Comparison of ENCODE assay signal across 18 cellular contexts in the genomic region with DNA sequence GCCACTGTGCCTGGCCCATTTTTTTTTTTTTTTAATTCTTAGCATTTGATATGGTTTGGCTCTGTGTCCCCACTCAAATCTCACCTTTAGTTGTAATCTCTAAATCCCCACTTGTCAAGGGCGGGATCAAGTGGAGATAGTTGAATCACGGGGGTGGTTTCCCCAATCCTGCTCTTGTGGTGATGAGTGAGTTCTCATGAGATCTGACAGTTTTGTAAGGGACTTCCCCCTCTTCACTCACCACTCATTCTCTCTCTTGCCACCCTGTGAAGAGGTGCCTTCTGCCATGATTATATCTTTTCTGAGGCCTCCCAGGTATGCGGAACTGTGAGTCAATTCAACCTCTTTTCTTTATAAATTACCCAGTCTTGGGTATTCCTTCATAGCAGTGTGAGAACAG. TPM values are rescaled to one million over a fixed set of nuclear protein-coding genes. Genes with fewer than 3 reads are reported as not detected.
A peak's percentile ranks its signal among the peaks of the same experiment; 100 is the strongest.
DNase-seq lines count a peak whose midpoint lies in the region; ATAC-seq, FAIRE-seq and TF ChIP-seq lines count a peak whose summit lies in the region.
"Had no signal": no experiment of that assay in that cellular context is flagged by ENCODE, and none has a peak within 500 bp of the region (broad histone marks: within the 10 kb centered on the region; RNA-seq: fewer than 3 reads in every experiment).

No MANE protein-coding gene starts in this region.

- H3K9me3 ChIP-seq in pancreas (no peaks in the 10 kb centered on the region), gastroesophageal sphincter (peaks cover 0 to 9% (median 0%) of the 10 kb centered on the region in 3 donors)
- H3K9me3 ChIP-seq: SJCRH30 had no signal

- no peak for TF ChIP-seq POLR2A in gastroesophageal sphincter (IDR thresholded peaks at IDR 0.05)

- TF ChIP-seq EP300 in gastroesophageal sphincter (IDR thresholded peaks at IDR 0.05) = no peak

- intact Hi-C loops in pancreas (cut with DNase I) = no loop called here

- no peaks in the 10 kb centered on the region for H3K4me1 ChIP-seq in pancreas
- no peaks in the 10 kb centered on the region for H3K4me1 ChIP-seq in gastroesophageal sphincter
- H3K4me1 ChIP-seq: SJCRH30, transverse colon had no signal

- peaks cover 18% of the 10 kb centered on the region for H3K9me3 Mint-ChIP-seq in activated T-cell treated with anti-CD3 and anti-CD28 coated beads, Interleukin-2, amount 50 U/mL, for 4 hours
- H3K9me3 Mint-ChIP-seq in stimulated activated memory B cell treated with anti-CD40 and anti-IgM and Interleukin-4, amounts not matched to agents 10 μg/mL and 1 μg/mL and 100 μg/mL, for 72 hours = peaks cover 17% of the 10 kb centered on the region

- H3K27me3 Mint-ChIP-seq in activated T-cell treated with anti-CD3 and anti-CD28 coated beads, Interleukin-2, amount 50 U/mL, for 4 hours (ENCODE audit: low read depth) = no peaks in the 10 kb centered on the region
- H3K27me3 Mint-ChIP-seq in stimulated activated memory B cell treated with anti-CD40 and anti-IgM and Interleukin-4, amounts not matched to agents 10 μg/mL and 1 μg/mL and 100 μg/mL, for 72 hours = no peaks in the 10 kb centered on the region
- H3K27me3 Mint-ChIP-seq: activated naive CD8-positive, alpha-beta T cell treated with anti-CD3 and anti-CD28 coated beads, Interleukin-2, amount 10 ng/mL, durations not matched to agents 7 days and 5 days had no signal

- DNase-seq in activated T-cell treated with anti-CD3 and anti-CD28 coated beads for 48 hours (ENCODE audit: low read depth) (peak; percentile 40), pancreas (no peak), CD1c-positive myeloid dendritic cell (ENCODE audit: extremely low spot score) (no peak)
- no peak for DNase-seq in activated T-cell treated with anti-CD3 and anti-CD28 coated beads, Interleukin-2, amount 50 U/mL, for 1 hour
- peak; percentile 20 for DNase-seq in activated T-cell treated with anti-CD3 and anti-CD28 coated beads, Interleukin-2, amount 50 U/mL, for 4 hours
- peak; percentile 22 for DNase-seq in stimulated activated CD4-positive, alpha-beta T cell treated with anti-CD3 and anti-CD28 coated beads, Interleukin-12 subunit alpha, Interleukin-12 subunit beta, amount 100 ng/mL, for 4 hours
- DNase-seq: activated naive CD8-positive, alpha-beta T cell treated with anti-CD3 and anti-CD28 coated beads, Interleukin-2, amount 10 ng/mL, durations not matched to agents 7 days and 5 days; HFFc6; hippocampal formation; NCI-H2171; psoas muscle; SJCRH30; transverse colon had no signal

- H3K36me3 ChIP-seq in pancreas = no peaks in the 10 kb centered on the region
- no peaks in the 10 kb centered on the region for H3K36me3 ChIP-seq in gastroesophageal sphincter
- H3K36me3 ChIP-seq: SJCRH30, transverse colon had no signal

- no peak for TF ChIP-seq CTCF in pancreas (IDR thresholded peaks at IDR 0.05)
- no peak for TF ChIP-seq CTCF in gastroesophageal sphincter (IDR thresholded peaks at IDR 0.05)

- WGBS in pancreas, 2 donors = 75 to 92% methylated on average over 3 of the region's 3 CpGs
- WGBS in gastroesophageal sphincter (ENCODE audit: low coverage in 1 of 2), 2 donors = 93 to 100% methylated on average over 1 to 3 of the region's 3 CpGs

- H3K27ac ChIP-seq in pancreas = no peak overlapping the region
- H3K27ac ChIP-seq in gastroesophageal sphincter = no peak overlapping the region
- H3K27ac ChIP-seq: epithelial cell of prostate, psoas muscle, SJCRH30, transverse colon had no signal

- H3K27ac Mint-ChIP-seq in stimulated activated memory B cell treated with anti-CD40 and anti-IgM and Interleukin-4, amounts not matched to agents 10 μg/mL and 1 μg/mL and 100 μg/mL, for 72 hours = no peak overlapping the region
- H3K27ac Mint-ChIP-seq: activated naive CD8-positive, alpha-beta T cell treated with anti-CD3 and anti-CD28 coated beads, Interleukin-2, amount 10 ng/mL, durations not matched to agents 7 days and 5 days; HFFc6 had no signal

- peaks cover 18% of the 10 kb centered on the region for H3K36me3 Mint-ChIP-seq in activated T-cell treated with anti-CD3 and anti-CD28 coated beads, Interleukin-2, amount 50 U/mL, for 4 hours (ENCODE audit: insufficient read depth)
- H3K36me3 Mint-ChIP-seq in stimulated activated memory B cell treated with anti-CD40 and anti-IgM and Interleukin-4, amounts not matched to agents 10 μg/mL and 1 μg/mL and 100 μg/mL, for 72 hours = peaks cover 58% of the 10 kb centered on the region

- H3K4me3 Mint-ChIP-seq in activated T-cell treated with anti-CD3 and anti-CD28 coated beads, Interleukin-2, amount 50 U/mL, for 4 hours = no peak overlapping the region
- H3K4me3 Mint-ChIP-seq in stimulated activated memory B cell treated with anti-CD40 and anti-IgM and Interleukin-4, amounts not matched to agents 10 μg/mL and 1 μg/mL and 100 μg/mL, for 72 hours = no peak overlapping the region
- H3K4me3 Mint-ChIP-seq: activated naive CD8-positive, alpha-beta T cell treated with anti-CD3 and anti-CD28 coated beads, Interleukin-2, amount 10 ng/mL, durations not matched to agents 7 days and 5 days; HFFc6 had no signal

- peak; percentile 99 for ATAC-seq in activated T-cell treated with anti-CD3 and anti-CD28 coated beads, Interleukin-2, amount 50 U/mL, for 4 hours
- peak; percentile 76 for ATAC-seq in stimulated activated memory B cell treated with anti-CD40 and anti-IgM and Interleukin-4, amounts not matched to agents 10 μg/mL and 1 μg/mL and 100 μg/mL, for 72 hours
- no peak for ATAC-seq in pancreas
- ATAC-seq in gastroesophageal sphincter = no peak
- ATAC-seq: left lobe of liver, psoas muscle had no signal

- H3K4me3 ChIP-seq in pancreas (no peak overlapping the region), gastroesophageal sphincter (no peak overlapping the region)
- H3K4me3 ChIP-seq: psoas muscle, SJCRH30, transverse colon had no signal

- no peaks in the 10 kb centered on the region for H3K27me3 ChIP-seq in pancreas
- H3K27me3 ChIP-seq in gastroesophageal sphincter = no peaks in the 10 kb centered on the region
- H3K27me3 ChIP-seq: SJCRH30, transverse colon had no signal

- no peak for FAIRE-seq in pancreas (lab: Jason Lieb, UNC)
- FAIRE-seq: TTC549 had no signal

- H3K4me1 Mint-ChIP-seq in activated T-cell treated with anti-CD3 and anti-CD28 coated beads, Interleukin-2, amount 50 U/mL, for 4 hours (ENCODE audit: low read depth) = peaks cover 22% of the 10 kb centered on the region
- H3K4me1 Mint-ChIP-seq in stimulated activated memory B cell treated with anti-CD40 and anti-IgM and Interleukin-4, amounts not matched to agents 10 μg/mL and 1 μg/mL and 100 μg/mL, for 72 hours = peaks cover 6% of the 10 kb centered on the region

RNA-seq across cellular contexts. Expression of a gene that starts 27.2 kb away (rescaled TPM):
- 10 to 100 TPM; 43.7 to 47.8 (median 45.0) TPM for total RNA-seq in activated T-cell treated with anti-CD3 and anti-CD28 coated beads, Interleukin-2, amount 50 U/mL, for 4 hours
- total RNA-seq in pancreas = 10 to 100 TPM in 5 of 6 donors, 1 to 10 TPM in 1; 9.4 to 14.8 (median 11.6) TPM
- 10 to 100 TPM; 22.8 to 28.6 TPM for polyA plus RNA-seq in pancreas
- total RNA-seq in gastroesophageal sphincter = 10 to 100 TPM; 44.0 to 56.3 (median 45.9) TPM

RNA-seq across cellular contexts. Expression of a gene that starts 27.4 kb away (rescaled TPM):
- 10 to 100 TPM in 2 of 3 donors, 1 to 10 TPM in 1; 8.9 to 13.2 (median 10.9) TPM for total RNA-seq in activated T-cell treated with anti-CD3 and anti-CD28 coated beads, Interleukin-2, amount 50 U/mL, for 4 hours
- total RNA-seq in pancreas = 1 to 10 TPM; 2.6 to 5.0 (median 4.1) TPM
- 1 to 10 TPM; 3.2 to 4.4 TPM for polyA plus RNA-seq in pancreas
- 10 to 100 TPM; 10.1 to 19.5 (median 11.9) TPM for total RNA-seq in gastroesophageal sphincter

Comparison
In these comparisons a context has a peak if more than half of its experiments do, and no peak if none do; other contexts are left out.
1. DNase-seq: peak in activated T-cell treated with anti-CD3 and anti-CD28 coated beads for 48 hours (single experiment), activated T-cell treated with anti-CD3 and anti-CD28 coated beads, Interleukin-2, amount 50 U/mL, for 4 hours (single experiment) and stimulated activated CD4-positive, alpha-beta T cell treated with anti-CD3 and anti-CD28 coated beads, Interleukin-12 subunit alpha, Interleukin-12 subunit beta, amount 100 ng/mL, for 4 hours (single experiment); none in activated T-cell treated with anti-CD3 and anti-CD28 coated beads, Interleukin-2, amount 50 U/mL, for 1 hour (single experiment), pancreas (0 of 6) and CD1c-positive myeloid dendritic cell (single experiment).
2. ATAC-seq: peak in activated T-cell treated with anti-CD3 and anti-CD28 coated beads, Interleukin-2, amount 50 U/mL, for 4 hours (2 of 2) and stimulated activated memory B cell treated with anti-CD40 and anti-IgM and Interleukin-4, amounts not matched to agents 10 μg/mL and 1 μg/mL and 100 μg/mL, for 72 hours (single experiment); none in pancreas (0 of 4) and gastroesophageal sphincter (single experiment).